7 cellular contexts compared by ENCODE assay signal in genomic region chr9:103977163-103977562, GRCh38.
"Had no signal": no experiment of that assay in that cellular context is flagged by ENCODE, and none has a peak within 500 bp of the region (broad histone marks: within the 10 kb centered on the region; RNA-seq: fewer than 3 reads in every experiment).

No MANE protein-coding gene starts in this region.

- DNase-seq: GM23248, GOT3, H9, HCEC 1CT, Karpas-422, KBM-7 had no signal

- ATAC-seq: HepG2 had no signal
